In the genomic region with DNA sequence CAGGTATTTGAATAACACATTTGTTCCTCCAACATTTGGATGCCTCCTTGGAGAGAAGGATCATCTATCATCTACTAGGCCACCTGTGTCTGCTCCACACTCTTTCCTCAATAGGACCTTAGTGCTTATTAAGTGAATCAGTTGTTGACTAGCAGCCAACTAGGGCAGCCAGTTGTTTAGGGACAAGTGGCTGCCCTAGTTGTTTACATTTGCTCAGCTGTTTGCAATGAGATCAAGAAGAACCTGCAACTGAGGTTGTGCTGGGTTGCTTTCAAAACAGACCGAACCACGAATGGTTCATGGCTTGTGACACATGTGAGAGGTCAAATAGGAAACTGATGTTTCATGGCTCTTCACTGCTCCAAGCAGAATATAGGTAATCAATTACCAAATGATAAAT, we compare ENCODE assay signal across 17 cellular contexts. TPM values are rescaled to one million over a fixed set of nuclear protein-coding genes. Genes with fewer than 3 reads are reported as not detected.
DNase-seq lines count a peak whose midpoint lies in the region; ATAC-seq and TF ChIP-seq lines count a peak whose summit lies in the region.
"Had no signal": no experiment of that assay in that cellular context is flagged by ENCODE, and none has a peak within 500 bp of the region (broad histone marks: within the 10 kb centered on the region; RNA-seq: fewer than 3 reads in every experiment).

No MANE protein-coding gene starts in this region.

- no peaks in the 10 kb centered on the region for H4K20me1 ChIP-seq in PC-9 (ENCODE audit: insufficient read depth)

- TF ChIP-seq CTCF in PC-9 (conservative IDR thresholded peaks at IDR 0.05) (no peak), right lobe of liver (IDR thresholded peaks at IDR 0.05) (no peak)

- peak; percentile 77 to 90 (median 87) for ATAC-seq in right lobe of liver
- ATAC-seq in HG03571 (IDR thresholded peaks at IDR 0.05; ENCODE audit: unreplicated experiment), result no peak
- ATAC-seq in HG02884 (IDR thresholded peaks at IDR 0.05; ENCODE audit: unreplicated experiment), result no peak
- ATAC-seq: effector memory CD8-positive, alpha-beta T cell; natural killer cell treated with Interleukin-12 subunit alpha and Interleukin-12 subunit beta and Interleukin-15 and Interleukin-18, amount 100 ng/mL, for 72 hours had no signal

- 32% methylated on average over 2 of the region's 2 CpGs for WGBS in right lobe of liver (ENCODE audit: insufficient coverage, low coverage, low lambda C conversion rate, missing lambda C conversion rate)
- WGBS in mesendoderm (ENCODE audit: extremely low coverage, insufficient coverage, low lambda C conversion rate), result no CpG with 5 or more reads among the region's 2 CpGs

- intact Hi-C loops in PC-9 (cut with micrococcal nuclease; ENCODE audit: unreplicated experiment) (loop anchor here (1.0 to 5.0 kb wide), 2 partner anchors 19 to 166 kb away; no protein-coding TSS in a partner anchor), right lobe of liver (cut with DNase I) (no loop called here)

- no peak overlapping the region for H3K9ac ChIP-seq in mesendoderm (ENCODE audit: low read length)
- H3K9ac ChIP-seq: GM23248 had no signal

- H4K8ac ChIP-seq in mesendoderm (ENCODE audit: low read depth, low read length), result no peak overlapping the region

- DNase-seq in DMS153 (lab: John Stamatoyannopoulos, UW) (peak; percentile 87), M059J (ENCODE audit: low read depth) (peak; percentile 70), PC-9 (peak; percentile 49 to 99), right lobe of liver (peak in 1 of 3 donors; percentile 60), NOMO-1 treated with DMSO at 0.1 percent for 48 hours (lab: John Stamatoyannopoulos, UW; ENCODE audit: unreplicated experiment) (no peak), mesendoderm (no peak)
- DNase-seq: ACHN; activated CD4-positive, alpha-beta T cell treated with anti-CD3 and anti-CD28 coated beads for 1 hour; CD4-positive, CD25-positive, alpha-beta regulatory T cell; effector memory CD8-positive, alpha-beta T cell; foreskin melanocyte; GM23248; mammary epithelial cell; NCI-H2227 treated with DMSO at 0.1 percent for 48 hours had no signal

- no peak overlapping the region for H3K56ac ChIP-seq in mesendoderm (ENCODE audit: low read length)

- H3K27me3 ChIP-seq in PC-9 (ENCODE audit: insufficient read depth, low read depth) (no peaks in the 10 kb centered on the region), right lobe of liver (no peaks in the 10 kb centered on the region), mesendoderm (ENCODE audit: insufficient read depth, low read length, poor library complexity) (peaks cover 2% of the 10 kb centered on the region)

- H3K27ac ChIP-seq in PC-9, result peak overlapping the region; percentile 81
- H3K27ac ChIP-seq in right lobe of liver, result no peak overlapping the region
- no peak overlapping the region for H3K27ac ChIP-seq in mesendoderm (ENCODE audit: low read depth, low read length)
- H3K27ac ChIP-seq: GM23248 had no signal

- POLR2A ChIA-PET in PC-9 (lab: Charles Lee; ENCODE audit: unreplicated experiment), result no interaction called here

- H4K5ac ChIP-seq in mesendoderm (ENCODE audit: low read length), result no peak overlapping the region

- H3K4ac ChIP-seq in mesendoderm (ENCODE audit: low read depth, low read length), result no peak overlapping the region

- no peaks in the 10 kb centered on the region for H3K79me1 ChIP-seq in mesendoderm (ENCODE audit: low read length)

- peak overlapping the region; percentile 63 for H3K4me2 ChIP-seq in PC-9
- no peak overlapping the region for H3K4me2 ChIP-seq in mesendoderm (ENCODE audit: low read length)

- H3K79me2 ChIP-seq in PC-9 (ENCODE audit: low read depth), result peaks cover 25% of the 10 kb centered on the region
- H3K79me2 ChIP-seq in mesendoderm (ENCODE audit: control insufficient read depth, insufficient read depth, low read length), result no peaks in the 10 kb centered on the region

- no peak overlapping the region for H2BK120ac ChIP-seq in mesendoderm (ENCODE audit: low read depth, low read length)

- no peak overlapping the region for H2AK5ac ChIP-seq in mesendoderm (ENCODE audit: low read length)

- H2BK5ac ChIP-seq in mesendoderm (ENCODE audit: low read length), result no peak overlapping the region

- H2AFZ ChIP-seq in PC-9, result no peak overlapping the region
- H2AFZ ChIP-seq: GM23248 had no signal

- H3F3A ChIP-seq in PC-9 (ENCODE audit: insufficient read depth, low read depth), result peaks cover 45% of the 10 kb centered on the region

- H3K18ac ChIP-seq in mesendoderm (ENCODE audit: low read length), result no peak overlapping the region

- H3K4me1 ChIP-seq in PC-9 (replicated peaks; ENCODE audit: insufficient read depth) (peaks cover 52% of the 10 kb centered on the region), right lobe of liver (no peaks in the 10 kb centered on the region), mesendoderm (ENCODE audit: control insufficient read depth, low read depth, low read length) (no peaks in the 10 kb centered on the region)

- no peaks in the 10 kb centered on the region for H3K9me3 ChIP-seq in PC-9 (ENCODE audit: insufficient read depth, low read depth)
- H3K9me3 ChIP-seq in right lobe of liver, result no peaks in the 10 kb centered on the region

- no peak overlapping the region for H2BK15ac ChIP-seq in mesendoderm (replicated peaks; ENCODE audit: low read depth)

- BruUV-seq in PC-9 (replicated peaks; lab: Mats Ljungman, UMichigan), result no TSS peak

- H3K4me3 ChIP-seq in PC-9, result no peak overlapping the region
- H3K4me3 ChIP-seq in right lobe of liver, result no peak overlapping the region
- no peak overlapping the region for H3K4me3 ChIP-seq in mesendoderm (ENCODE audit: low read length)
- H3K4me3 ChIP-seq: GM23248 had no signal

- no peak overlapping the region for H3K23ac ChIP-seq in mesendoderm (ENCODE audit: low read length)

- H3K36me3 ChIP-seq in PC-9 (ENCODE audit: low read depth), result no peaks in the 10 kb centered on the region
- H3K36me3 ChIP-seq in right lobe of liver, result no peaks in the 10 kb centered on the region
- H3K36me3 ChIP-seq in mesendoderm (ENCODE audit: control insufficient read depth, insufficient read depth, low read length), result no peaks in the 10 kb centered on the region

- H3K9me2 ChIP-seq in PC-9 (ENCODE audit: insufficient read depth), result no peaks in the 10 kb centered on the region

- CTCF ChIA-PET in PC-9 (lab: Charles Lee), result interaction anchor here (0.6 kb wide), 1 partner anchor 18 kb away, joined by 9 read pairs; no protein-coding TSS in a partner anchor

- no peak for TF ChIP-seq POLR2A in right lobe of liver (IDR thresholded peaks at IDR 0.05)

RNA-seq across cellular contexts. Expression of a gene that starts 53.8 kb away (rescaled TPM):
- 0.12 and 0.54 TPM in 2 replicates for total RNA-seq in M059J (2014; rRNA removed; shearing (Covaris generic))
- 10.0 and 19.9 TPM in 2 replicates for total RNA-seq in PC-9 (2021)
- 1 to 10 TPM; 2.1 to 6.2 (median 3.2) TPM for total RNA-seq in right lobe of liver
- polyA plus RNA-seq in mesendoderm (2013, experiment 1 of 2), result 0.53 TPM
- 0.67 TPM for polyA plus RNA-seq in mesendoderm (2013, experiment 2 of 2)

Comparison
In these comparisons a context has a peak if more than half of its experiments do, and no peak if none do; other contexts are left out.
1. DNase-seq: peak in DMS153 (single experiment), M059J (single experiment) and PC-9 (2 of 2); none in NOMO-1 treated with DMSO at 0.1 percent for 48 hours (single experiment) and mesendoderm (single experiment).
2. ATAC-seq: peak in right lobe of liver (4 of 4); none in HG03571 (single experiment) and HG02884 (single experiment).